In genomic region chr15:83115831-83116565, GRCh38 we compare ENCODE assay signal across 13 cellular contexts. TPM values are rescaled to one million over a fixed set of nuclear protein-coding genes. Genes with fewer than 3 reads are reported as not detected.
A peak's percentile ranks its signal among the peaks of the same experiment; 100 is the strongest.
DNase-seq lines count a peak whose midpoint lies in the region; ATAC-seq and FAIRE-seq lines count a peak whose summit lies in the region.
"Had no signal": no experiment of that assay in that cellular context is flagged by ENCODE, and none has a peak within 500 bp of the region (broad histone marks: within the 10 kb centered on the region; RNA-seq: fewer than 3 reads in every experiment).

No MANE protein-coding gene starts in this region.

- peak overlapping the region; percentile 78 for H3K27ac Mint-ChIP-seq in activated T-helper 17 cell treated with anti-CD3 and anti-CD28 coated beads, Interleukin-2, amount 50 U/mL, for 72 hours

- no peaks in the 10 kb centered on the region for H3K9me3 Mint-ChIP-seq in activated T-helper 17 cell treated with anti-CD3 and anti-CD28 coated beads, Interleukin-2, amount 50 U/mL, for 72 hours

- peak overlapping the region; percentile 15 for H3K4me3 Mint-ChIP-seq in activated T-helper 17 cell treated with anti-CD3 and anti-CD28 coated beads, Interleukin-2, amount 50 U/mL, for 72 hours

- ATAC-seq in GM18511 (IDR thresholded peaks at IDR 0.05; ENCODE audit: unreplicated experiment) = peak; percentile 78
- peak; percentile 60 for ATAC-seq in GM21367 (IDR thresholded peaks at IDR 0.05; ENCODE audit: unreplicated experiment)
- ATAC-seq in HG02981 (IDR thresholded peaks at IDR 0.05; ENCODE audit: unreplicated experiment) = peak; percentile 68
- peak; percentile 93 for ATAC-seq in activated T-helper 17 cell treated with anti-CD3 and anti-CD28 coated beads, Interleukin-2, amount 50 U/mL, for 72 hours (replicated peaks)

- peaks cover 6% of the 10 kb centered on the region for H3K36me3 Mint-ChIP-seq in activated T-helper 17 cell treated with anti-CD3 and anti-CD28 coated beads, Interleukin-2, amount 50 U/mL, for 72 hours (ENCODE audit: low read depth)

- FAIRE-seq in RCC 7860 (lab: Jason Lieb, UNC) = no peak
- FAIRE-seq: astrocyte had no signal

- peaks cover 10% of the 10 kb centered on the region for H3K4me1 Mint-ChIP-seq in activated T-helper 17 cell treated with anti-CD3 and anti-CD28 coated beads, Interleukin-2, amount 50 U/mL, for 72 hours

- DNase-seq in NCI-H1092 (lab: John Stamatoyannopoulos, UW) = no peak
- DNase-seq in RCC 7860 (ENCODE audit: low spot score) = no peak
- no peak for DNase-seq in H4 (ENCODE audit: low spot score)
- DNase-seq: activated T-cell treated with anti-CD3 and anti-CD28 coated beads, Interleukin-2, amount 50 U/mL, for 48 hours; dermis blood vessel endothelial cell; mammary epithelial cell; OCI-M1; SK-N-SH had no signal

- peaks cover 5% of the 10 kb centered on the region for H3K27me3 Mint-ChIP-seq in activated T-helper 17 cell treated with anti-CD3 and anti-CD28 coated beads, Interleukin-2, amount 50 U/mL, for 72 hours

RNA-seq across cellular contexts. Expression of gene TM6SF1, which starts 8.6 kb away (rescaled TPM):
- under 1 TPM; 0.54 to 0.61 TPM for total RNA-seq in activated T-helper 17 cell treated with anti-CD3 and anti-CD28 coated beads, Interleukin-2, amount 50 U/mL, for 72 hours
- 0.04 TPM in 1 of 2 replicates, not detected in the other for total RNA-seq in H4 (2014; rRNA removed; shearing (Covaris generic))

RNA-seq across cellular contexts. Expression of gene BTBD1, which starts 48.9 kb away (rescaled TPM):
- total RNA-seq in activated T-helper 17 cell treated with anti-CD3 and anti-CD28 coated beads, Interleukin-2, amount 50 U/mL, for 72 hours = 10 to 100 TPM; 46.1 to 63.8 TPM
- 44.4 and 51.6 TPM in 2 replicates for total RNA-seq in H4 (2014; rRNA removed; shearing (Covaris generic))
